27 cellular contexts compared by ENCODE assay signal in the genomic region with DNA sequence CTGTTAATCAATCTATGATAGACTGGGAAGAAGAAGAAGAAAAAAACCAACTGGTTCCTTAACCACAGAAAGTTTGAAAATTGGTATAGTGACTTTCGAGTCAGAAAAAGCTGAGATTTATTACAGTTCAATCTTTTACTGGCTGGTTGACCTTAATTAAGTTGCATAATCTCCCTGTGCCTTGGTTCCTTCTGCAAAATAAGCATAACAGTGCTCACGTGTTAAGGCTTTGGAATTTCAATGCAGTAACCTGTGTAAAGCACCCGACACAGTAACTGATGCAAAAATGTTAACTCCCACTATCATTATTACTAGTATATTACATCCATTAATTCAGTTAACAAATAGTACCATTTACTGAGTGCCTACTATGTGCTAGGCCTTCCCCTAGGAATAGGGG. TPM values are rescaled to one million over a fixed set of nuclear protein-coding genes. Genes with fewer than 3 reads are reported as not detected.
DNase-seq lines count a peak whose midpoint lies in the region; ATAC-seq, FAIRE-seq and TF ChIP-seq lines count a peak whose summit lies in the region.
"Had no signal": no experiment of that assay in that cellular context is flagged by ENCODE, and none has a peak within 500 bp of the region (broad histone marks: within the 10 kb centered on the region; RNA-seq: fewer than 3 reads in every experiment).

No MANE protein-coding gene starts in this region.

- no peak for TF ChIP-seq CTCF in H1 (IDR thresholded peaks at IDR 0.05; ENCODE audit: control extremely low read depth in 1 of 3, insufficient read depth in 1 of 3, low read depth in 1 of 3, low read length in 3 of 3)

- DNase-seq in NOMO-1 treated with DMSO at 0.1 percent for 48 hours (lab: John Stamatoyannopoulos, UW; ENCODE audit: unreplicated experiment) (peak; percentile 53), NOMO-1 treated with dmso at 0.1 percent for 144 hours (lab: John Stamatoyannopoulos, UW; ENCODE audit: unreplicated experiment) (no peak), H1 (ENCODE audit: low read depth in 1 of 2, low spot score in 2 of 2) (no peak), renal cortical epithelial cell (ENCODE audit: low read depth) (peak; percentile 53), kidney tubule cell (ENCODE audit: low spot score) (no peak)
- DNase-seq: 8988T; ACHN; AML-193; BE2C; CD4-positive, alpha-beta T cell; CD8-positive, alpha-beta memory T cell; DMS 273 treated with DMSO at 0.1 percent for 48 hours; DMS79; EL; GDM1; GM23248; HFFc6 had no signal

- POLR2A ChIA-PET in H1 (lab: Charles Lee; ENCODE audit: partially characterized antibody): no interaction called here

- no peaks in the 10 kb centered on the region for H3K23me2 ChIP-seq in H1 (ENCODE audit: low read depth, low read length)

- no peaks in the 10 kb centered on the region for H3K79me1 ChIP-seq in H1 (ENCODE audit: low read depth, low read length)

- FAIRE-seq in H1 (lab: Jason Lieb, UNC): no peak
- FAIRE-seq: A549, D721Med, GM12878, GM18507, H54 had no signal

- ATAC-seq in GM19328 (IDR thresholded peaks at IDR 0.05; ENCODE audit: unreplicated experiment) (no peak), HG02938 (IDR thresholded peaks at IDR 0.05; ENCODE audit: unreplicated experiment) (no peak)
- ATAC-seq: A549, GM12878 had no signal

- H2BK15ac ChIP-seq in H1 (ENCODE audit: low read length): no peak overlapping the region

- H3K36me3 ChIP-seq in H1 (ENCODE audit: control insufficient read depth in 2 of 4, insufficient read depth in 4 of 4, low read length in 3 of 4): no peaks in the 10 kb centered on the region
- H3K36me3 ChIP-seq: BE2C; BLaER1 treated with 17β-estradiol and CSF1 and Interleukin-3, amounts not matched to agents 10 nM and 100 nM; HAP-1 had no signal

- no peak overlapping the region for H2BK5ac ChIP-seq in H1 (ENCODE audit: low read depth, low read length)

- H4K8ac ChIP-seq in H1 (ENCODE audit: extremely low read depth, insufficient read depth, low read length): no peak overlapping the region

- H2AFZ ChIP-seq in H1 (ENCODE audit: low read length): no peak overlapping the region
- H2AFZ ChIP-seq: GM23248 had no signal

- H2BK12ac ChIP-seq in H1 (ENCODE audit: low read depth, low read length): no peak overlapping the region

- H3K14ac ChIP-seq in H1 (ENCODE audit: insufficient read length): no peak overlapping the region

- no peak overlapping the region for H3K4me2 ChIP-seq in H1 (ENCODE audit: insufficient read depth in 1 of 2, low read depth in 2 of 2, low read length in 2 of 2)
- H3K4me2 ChIP-seq: A549; BLaER1 treated with 17β-estradiol and CSF1 and Interleukin-3, amounts not matched to agents 10 nM and 100 nM had no signal

- WGBS in H1 (ENCODE audit: extremely low coverage in 1 of 2, insufficient coverage in 1 of 2, insufficient read length in 1 of 2, insufficient replicate concordance in 2 of 2, low coverage in 1 of 2, low lambda C conversion rate in 2 of 2, missing lambda C conversion rate in 1 of 2), 2 experiments: 43% methylated on average over 3 of the region's 3 CpGs; no CpG with 5 or more reads in 1 of the 2 experiments

- TF ChIP-seq POLR2A in H1 (IDR thresholded peaks at IDR 0.05; ENCODE audit: control extremely low read depth in 1 of 2, low read depth in 2 of 2, low read length in 2 of 2): no peak

- no peak for TF ChIP-seq RAD21 in H1 (IDR thresholded peaks at IDR 0.05 in 1 of 2, conservative IDR thresholded peaks at IDR 0.05 in 1 of 2; ENCODE audit: low read depth in 2 of 2, low read length in 2 of 2)

- H3K18ac ChIP-seq in H1 (ENCODE audit: extremely low read depth, low read length): no peak overlapping the region

- H3K9ac ChIP-seq in H1 (replicated peaks in 1 of 4; ENCODE audit: extremely low read depth in 1 of 4, low read depth in 3 of 4, low read length in 3 of 4): no peak overlapping the region
- H3K9ac ChIP-seq: BLaER1 treated with 17β-estradiol and CSF1 and Interleukin-3, amounts not matched to agents 10 nM and 100 nM; GM23248 had no signal

- no peak overlapping the region for H4K5ac ChIP-seq in H1 (ENCODE audit: insufficient read length, low read depth, low read length)

- H3K4me3 ChIP-seq in H1 (ENCODE audit: extremely low read depth in 1 of 4, insufficient read depth in 2 of 4, low read depth in 3 of 4, low read length in 4 of 4): 0 out of 8 replicates have a peak overlapping the region, but pooled peaks of 1 of the 4 experiments have one; percentile 1
- H3K4me3 ChIP-seq: A549; BLaER1 treated with 17β-estradiol and CSF1 and Interleukin-3, amounts not matched to agents 10 nM and 100 nM; GM12878; GM23248; HAP-1 had no signal

- no peaks in the 10 kb centered on the region for H4K20me1 ChIP-seq in H1 (replicated peaks in 1 of 2; ENCODE audit: control insufficient read depth in 1 of 2, insufficient read depth in 2 of 2, low read length in 2 of 2)
- H4K20me1 ChIP-seq: BLaER1 treated with 17β-estradiol and CSF1 and Interleukin-3, amounts not matched to agents 10 nM and 100 nM had no signal

- CTCF ChIA-PET in H1 (lab: Charles Lee; ENCODE audit: partially characterized antibody): interaction anchor here (0.7 to 2.7 kb wide), 2 partner anchors 192 to 476 kb away, joined by 3 to 9 read pairs; no protein-coding TSS in a partner anchor

- no peak overlapping the region for H2AK5ac ChIP-seq in H1 (ENCODE audit: low read depth, low read length)

- peaks cover 0 to 5% (median 3%) of the 10 kb centered on the region in 4 experiments; a peak in 4 of 7 replicates for H3K4me1 ChIP-seq in H1 (replicated peaks in 1 of 4; ENCODE audit: control insufficient read depth in 3 of 4, insufficient read depth in 4 of 4, low read length in 3 of 4)
- H3K4me1 ChIP-seq: A549, BE2C, HAP-1 had no signal

- no peak overlapping the region for H3K27ac ChIP-seq in H1 (ENCODE audit: low read depth, low read length)
- H3K27ac ChIP-seq: A549; BLaER1 treated with 17β-estradiol and CSF1 and Interleukin-3, amounts not matched to agents 10 nM and 100 nM; GM23248 had no signal

- H2BK120ac ChIP-seq in H1 (replicated peaks; ENCODE audit: low read depth, low read length): no peak overlapping the region

- no peak overlapping the region for H3K23ac ChIP-seq in H1 (ENCODE audit: insufficient read length)

- no peak overlapping the region for H3K56ac ChIP-seq in H1 (replicated peaks; ENCODE audit: insufficient read length, low read depth, low read length)

- H4K91ac ChIP-seq in H1 (replicated peaks; ENCODE audit: insufficient read length, low read length): no peak overlapping the region

- no peaks in the 10 kb centered on the region for H3K27me3 ChIP-seq in H1 (replicated peaks in 1 of 4; ENCODE audit: control insufficient read depth in 3 of 4, extremely low read depth in 1 of 4, insufficient read depth in 3 of 4, low read length in 3 of 4)
- H3K27me3 ChIP-seq: BE2C; BLaER1 treated with 17β-estradiol and CSF1 and Interleukin-3, amounts not matched to agents 10 nM and 100 nM had no signal

- no peak overlapping the region for H3K4ac ChIP-seq in H1 (replicated peaks; ENCODE audit: insufficient read length, low read depth, low read length)

- H3K9me3 ChIP-seq in H1 (ENCODE audit: insufficient read depth in 2 of 2, low read depth in 1 of 2, low read length in 1 of 2): no peaks in the 10 kb centered on the region
- H3K9me3 ChIP-seq: A549; BE2C; BLaER1 treated with 17β-estradiol and CSF1 and Interleukin-3, amounts not matched to agents 10 nM and 100 nM; HAP-1 had no signal

- H2BK20ac ChIP-seq in H1 (ENCODE audit: low read length): no peak overlapping the region

- no peaks in the 10 kb centered on the region for H3K79me2 ChIP-seq in H1 (ENCODE audit: control insufficient read depth in 1 of 2, insufficient read depth in 2 of 2, low read length in 2 of 2)

- TF ChIP-seq EP300 in H1 (IDR thresholded peaks at IDR 0.05; ENCODE audit: borderline replicate concordance in 1 of 2, low read depth in 2 of 2, low read length in 2 of 2): no peak

TF ChIP-seq in H1, 55 proteins besides CTCF, POLR2A, EP300 and RAD21:
- TF ChIP-seq BCL11A (IDR thresholded peaks at IDR 0.05; ENCODE audit: low read depth in 2 of 2, low read length in 2 of 2) (no peak), CEBPB (IDR thresholded peaks at IDR 0.05; ENCODE audit: low read depth, low read length) (0 out of 2 replicates have a peak, but pooled peaks have one; percentile 30)

RNA-seq across cellular contexts. Expression of a gene that starts 22.6 kb away (rescaled TPM):
- 11.4 and 11.5 TPM in 2 replicates for total RNA-seq in H1 (2021; fragmentation: NEBNext Ultra II Directional; extraction: Animal tissue kit (Norgen Biotek cat#: 25700))
- polyA plus RNA-seq in H1 (2011; rRNA removed): 3.8 and 5.4 TPM in 2 replicates
- polyA plus RNA-seq in H1 (2011; cell fraction: cytosol; rRNA removed): 4.3 TPM
- polyA plus RNA-seq in H1 (2011; cell fraction: nucleus; rRNA removed): 7.9 TPM
- polyA plus RNA-seq in H1 (2012, experiment 1 of 2): 5.0 to 9.1 TPM (median 6.0 TPM) in 4 replicates
- polyA plus RNA-seq in H1 (2012, experiment 2 of 2): 0.60 TPM
- polyA plus RNA-seq in H1 (2013, experiment 1 of 2): 6.8 TPM
- polyA plus RNA-seq in H1 (2013, experiment 2 of 2): 6.8 TPM
- 4.1 and 5.9 TPM in 2 replicates for polyA minus RNA-seq in H1 (2011; rRNA and poly(A)+ RNA removed)
- polyA minus RNA-seq in H1 (2011; cell fraction: cytosol; rRNA and poly(A)+ RNA removed): 2.2 TPM
- polyA minus RNA-seq in H1 (2011; cell fraction: nucleus; rRNA and poly(A)+ RNA removed): 15.6 TPM
- total RNA-seq in renal cortical epithelial cell: 0.65 and 1.0 TPM in 2 replicates
- total RNA-seq: CD4-positive, alpha-beta T cell had no signal
- polyA plus RNA-seq: CD14-positive monocyte had no signal

Comparison
In these comparisons a context has a peak if more than half of its experiments do, and no peak if none do; other contexts are left out.
1. DNase-seq: peak in NOMO-1 treated with DMSO at 0.1 percent for 48 hours (single experiment) and renal cortical epithelial cell (single experiment); none in NOMO-1 treated with dmso at 0.1 percent for 144 hours (single experiment), H1 (0 of 2) and kidney tubule cell (single experiment).